ENCODE assay signal across 1 cellular context in genomic region chr17:8991514-8992285, GRCh38.
TF ChIP-seq lines count a peak whose summit lies in the region.

No MANE protein-coding gene starts in this region.

TF ChIP-seq in endothelial cell of umbilical vein, 7 proteins besides CTCF, POLR2A, EP300 and RAD21:
- TF ChIP-seq, protein P1, sequence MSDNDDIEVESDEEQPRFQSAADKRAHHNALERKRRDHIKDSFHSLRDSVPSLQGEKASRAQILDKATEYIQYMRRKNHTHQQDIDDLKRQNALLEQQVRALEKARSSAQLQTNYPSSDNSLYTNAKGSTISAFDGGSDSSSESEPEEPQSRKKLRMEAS (IDR thresholded peaks at IDR 0.05; ENCODE audit: insufficient read depth, insufficient read length), result no peak
- TF ChIP-seq GATA2 (IDR thresholded peaks at IDR 0.05; ENCODE audit: insufficient read depth, insufficient read length, low read depth, low read length) (no peak), FOS (IDR thresholded peaks at IDR 0.05; ENCODE audit: borderline replicate concordance, insufficient read depth, low read length) (no peak), MYC (IDR thresholded peaks at IDR 0.05; ENCODE audit: low read depth, low read length) (no peak), EZH2 (IDR thresholded peaks at IDR 0.05; ENCODE audit: borderline replicate concordance, low read depth, low read length, severe bottlenecking) (no peak), JUN (IDR thresholded peaks at IDR 0.05; ENCODE audit: borderline replicate concordance, insufficient read depth, insufficient read length, low read depth) (no peak), POLR2AphosphoS5 (IDR thresholded peaks at IDR 0.05; ENCODE audit: insufficient read depth, low read depth, low read length) (no peak)
